In genomic region chr16:803751-804075, GRCh38 we compare ENCODE assay signal across 10 cellular contexts. TPM values are rescaled to one million over a fixed set of nuclear protein-coding genes. Genes with fewer than 3 reads are reported as not detected.
"Had no signal": no experiment of that assay in that cellular context is flagged by ENCODE, and none has a peak within 500 bp of the region (broad histone marks: within the 10 kb centered on the region; RNA-seq: fewer than 3 reads in every experiment).

No MANE protein-coding gene starts in this region.

- FAIRE-seq: H1, H54, HepG2 had no signal

- H3K27ac ChIP-seq: HL-60 had no signal

- H3K4me3 ChIP-seq: GM23338 had no signal

- H3K4me2 ChIP-seq: GM23338 had no signal

- ATAC-seq: GM23338, HepG2 had no signal

- H2AFZ ChIP-seq: GM23338 had no signal

- DNase-seq: H9, HCEC 1CT, KBM-7 had no signal

RNA-seq across cellular contexts. Expression of gene GNG13, which starts 3.2 kb away (rescaled TPM):
- total RNA-seq: GM23338, H1, H9, HepG2, HT1080 had no signal
- polyA plus RNA-seq: H1, HepG2, IgD-negative memory B cell had no signal

RNA-seq across cellular contexts. Expression of gene MSLN, which starts 43.2 kb away (rescaled TPM):
- total RNA-seq: HT1080 had no signal
- polyA plus RNA-seq: GM23338, IgD-negative memory B cell had no signal
